In genomic region chr4:79949186-79949585, GRCh38 we compare ENCODE assay signal across 13 cellular contexts.
DNase-seq lines count a peak whose midpoint lies in the region; ATAC-seq and TF ChIP-seq lines count a peak whose summit lies in the region.
"Had no signal": no experiment of that assay in that cellular context is flagged by ENCODE, and none has a peak within 500 bp of the region (broad histone marks: within the 10 kb centered on the region; RNA-seq: fewer than 3 reads in every experiment).

No MANE protein-coding gene starts in this region.

- no peak overlapping the region for H3K9ac ChIP-seq in muscle layer of colon (ENCODE audit: low read length)

- peaks cover 29% of the 10 kb centered on the region for H3K4me1 ChIP-seq in muscle layer of colon (ENCODE audit: insufficient read depth, low read length)
- H3K4me1 ChIP-seq: HAP-1 had no signal

- no peak for ATAC-seq in GM18907 (IDR thresholded peaks at IDR 0.05; ENCODE audit: unreplicated experiment)

- DNase-seq in NCI-H748 (lab: John Stamatoyannopoulos, UW; ENCODE audit: unreplicated experiment) (peak; percentile 2), NCI-H748 treated with DMSO at 0.1 percent for 48 hours (lab: John Stamatoyannopoulos, UW) (no peak), NCI-H146 (lab: John Stamatoyannopoulos, UW) (peak; percentile 32), WERI-Rb-1 (peak; percentile 57), UCSD-AML1 (lab: John Stamatoyannopoulos, UW; ENCODE audit: unreplicated experiment) (no peak), DMS79 treated with DMSO at 0.1 percent for 48 hours (lab: John Stamatoyannopoulos, UW) (no peak)
- DNase-seq: CD8-positive, alpha-beta memory T cell; DMS53; GOT3 had no signal

- no peaks in the 10 kb centered on the region for H3K27me3 ChIP-seq in WERI-Rb-1 (ENCODE audit: insufficient read depth, low read depth, severe bottlenecking)
- H3K27me3 ChIP-seq in muscle layer of colon (ENCODE audit: control insufficient read depth in 1 of 2, insufficient read depth in 2 of 2, low read length in 2 of 2), result no peaks in the 10 kb centered on the region

- H3K4me3 ChIP-seq in WERI-Rb-1 (ENCODE audit: low read depth, low read length) (no peak overlapping the region), muscle layer of colon (ENCODE audit: low read depth in 1 of 2, low read length in 2 of 2) (no peak overlapping the region)
- H3K4me3 ChIP-seq: HAP-1 had no signal

- H3K36me3 ChIP-seq in WERI-Rb-1 (no peaks in the 10 kb centered on the region), muscle layer of colon (ENCODE audit: insufficient read depth, low read length) (no peaks in the 10 kb centered on the region)
- H3K36me3 ChIP-seq: HAP-1 had no signal

- H3K9me3 ChIP-seq in WERI-Rb-1 (ENCODE audit: severe bottlenecking), result no peaks in the 10 kb centered on the region
- no peaks in the 10 kb centered on the region for H3K9me3 ChIP-seq in muscle layer of colon (ENCODE audit: low read length)
- H3K9me3 ChIP-seq: HAP-1 had no signal

- H3K27ac ChIP-seq in WERI-Rb-1 (peak overlapping the region; percentile 50), muscle layer of colon (ENCODE audit: low read depth, low read length) (peak overlapping the region; percentile 35)
- H3K27ac ChIP-seq: 22Rv1 had no signal

- no peak for TF ChIP-seq CTCF in WERI-Rb-1 (IDR thresholded peaks at IDR 0.05; ENCODE audit: low read depth, low read length)

Comparison
In these comparisons a context has a peak if more than half of its experiments do, and no peak if none do; other contexts are left out.
1. DNase-seq: peak in NCI-H748 (single experiment), NCI-H146 (single experiment) and WERI-Rb-1 (single experiment); none in NCI-H748 treated with DMSO at 0.1 percent for 48 hours (single experiment), UCSD-AML1 (single experiment) and DMS79 treated with DMSO at 0.1 percent for 48 hours (single experiment).